Comparison of ENCODE assay signal across 12 cellular contexts in genomic region chr2:134773372-134774073, GRCh38. TPM values are rescaled to one million over a fixed set of nuclear protein-coding genes. Genes with fewer than 3 reads are reported as not detected.
DNase-seq lines count a peak whose midpoint lies in the region; ATAC-seq and TF ChIP-seq lines count a peak whose summit lies in the region.
"Had no signal": no experiment of that assay in that cellular context is flagged by ENCODE, and none has a peak within 500 bp of the region (broad histone marks: within the 10 kb centered on the region; RNA-seq: fewer than 3 reads in every experiment).

No MANE protein-coding gene starts in this region.

- H3K4me1 Mint-ChIP-seq in Calu3 (ENCODE audit: low read depth, unreplicated experiment) (peaks cover 23% of the 10 kb centered on the region), brain (peaks cover 28% of the 10 kb centered on the region), memory B cell (peaks cover 7% of the 10 kb centered on the region)
- peaks cover 8% of the 10 kb centered on the region for H3K4me1 Mint-ChIP-seq in activated CD4-positive, alpha-beta T cell treated with anti-CD3 and anti-CD28 coated beads for 36 hours

- peak overlapping the region; percentile 12 for H3K4me2 ChIP-seq in Karpas-422 (ENCODE audit: low read depth, low read length, poor library complexity, severe bottlenecking)

- H3K9me3 Mint-ChIP-seq in Calu3 (ENCODE audit: low read depth, unreplicated experiment) = no peaks in the 10 kb centered on the region
- H3K9me3 Mint-ChIP-seq in brain = peaks cover 0 to 5% (median 0%) of the 10 kb centered on the region in 5 experiments
- no peaks in the 10 kb centered on the region for H3K9me3 Mint-ChIP-seq in memory B cell
- H3K9me3 Mint-ChIP-seq in activated naive CD4-positive, alpha-beta T cell treated with anti-CD3 and anti-CD28 coated beads, Interleukin-2, amount 50 U/mL, for 72 hours = no peaks in the 10 kb centered on the region
- H3K9me3 Mint-ChIP-seq in activated CD4-positive, alpha-beta T cell treated with anti-CD3 and anti-CD28 coated beads for 36 hours (ENCODE audit: low read depth) = no peaks in the 10 kb centered on the region

- H3K9me2 ChIP-seq in Karpas-422 (replicated peaks; ENCODE audit: insufficient read depth, low read length) = no peaks in the 10 kb centered on the region

- H3K9me3 ChIP-seq in Karpas-422 (ENCODE audit: low read length) = no peaks in the 10 kb centered on the region

- 0 out of 2 replicates have a peak overlapping the region, but pooled peaks have one; percentile 60 for H2AFZ ChIP-seq in Karpas-422 (ENCODE audit: low read length)

- H3K4me1 ChIP-seq in Karpas-422 (ENCODE audit: low read length) = peaks cover 30% of the 10 kb centered on the region

- no peaks in the 10 kb centered on the region for H3K36me3 ChIP-seq in Karpas-422 (ENCODE audit: insufficient read depth, low read length)

- H3K27ac ChIP-seq in Karpas-422 (ENCODE audit: low read length) = no peak overlapping the region

- no peak for TF ChIP-seq CTCF in Calu3 (IDR thresholded peaks at IDR 0.05; ENCODE audit: unreplicated experiment)
- TF ChIP-seq CTCF in brain (conservative IDR thresholded peaks at IDR 0.05) = no peak

- H3K36me3 Mint-ChIP-seq in Calu3 (ENCODE audit: insufficient read depth, unreplicated experiment) = no peaks in the 10 kb centered on the region
- no peaks in the 10 kb centered on the region for H3K36me3 Mint-ChIP-seq in brain
- no peaks in the 10 kb centered on the region for H3K36me3 Mint-ChIP-seq in memory B cell
- H3K36me3 Mint-ChIP-seq in activated naive CD4-positive, alpha-beta T cell treated with anti-CD3 and anti-CD28 coated beads, Interleukin-2, amount 50 U/mL, for 72 hours = no peaks in the 10 kb centered on the region
- no peaks in the 10 kb centered on the region for H3K36me3 Mint-ChIP-seq in activated CD4-positive, alpha-beta T cell treated with anti-CD3 and anti-CD28 coated beads for 36 hours (ENCODE audit: low read depth)

- POLR2A ChIA-PET in activated CD4-positive, alpha-beta T cell treated with anti-CD3 and anti-CD28 coated beads for 36 hours (lab: Charles Lee) = no interaction called here

- CTCF ChIA-PET in Calu3 (lab: Charles Lee) = no interaction called here
- CTCF ChIA-PET in activated CD4-positive, alpha-beta T cell treated with anti-CD3 and anti-CD28 coated beads for 36 hours (lab: Charles Lee) = interaction anchor here (0.6 kb wide), 1 partner anchor 13 kb away, joined by 3 read pairs; no protein-coding TSS in a partner anchor

- no peak overlapping the region for H3K4me3 ChIP-seq in Karpas-422 (ENCODE audit: low read length)

- H3K27ac Mint-ChIP-seq in Calu3 (ENCODE audit: unreplicated experiment) (peak overlapping the region; percentile 8), brain (peak overlapping the region in 3 of 5 experiments; percentile 12 to 80 (median 29)), memory B cell (peak overlapping the region; percentile 68)
- no peak overlapping the region for H3K27ac Mint-ChIP-seq in activated naive CD4-positive, alpha-beta T cell treated with anti-CD3 and anti-CD28 coated beads, Interleukin-2, amount 50 U/mL, for 72 hours
- no peak overlapping the region for H3K27ac Mint-ChIP-seq in activated CD4-positive, alpha-beta T cell treated with anti-CD3 and anti-CD28 coated beads for 36 hours

- H3K4me3 Mint-ChIP-seq in Calu3 (ENCODE audit: low read depth, unreplicated experiment) (no peak overlapping the region), brain (no peak overlapping the region), memory B cell (no peak overlapping the region)
- no peak overlapping the region for H3K4me3 Mint-ChIP-seq in activated CD4-positive, alpha-beta T cell treated with anti-CD3 and anti-CD28 coated beads for 36 hours

- H3K9ac ChIP-seq in Karpas-422 (ENCODE audit: low read length) = no peak overlapping the region

- BruUV-seq in Calu3 (replicated peaks; lab: Mats Ljungman, UMichigan) = no TSS peak

- no peak for DNase-seq in Calu3
- DNase-seq in Karpas-422 = no peak
- DNase-seq in memory B cell (ENCODE audit: low spot score in 2 of 2) = peak in 1 of 2 donors; percentile 12
- DNase-seq in amniotic stem cell (lab: John Stamatoyannopoulos, UW) = no peak
- DNase-seq in left lobe of liver (ENCODE audit: low spot score) = no peak
- DNase-seq in activated naive CD4-positive, alpha-beta T cell treated with anti-CD3 and anti-CD28 coated beads, Interleukin-2, amount 50 U/mL, for 72 hours (ENCODE audit: low spot score in 2 of 2) = no peak
- no peak for DNase-seq in activated CD4-positive, alpha-beta T cell treated with anti-CD3 and anti-CD28 coated beads for 36 hours
- DNase-seq: effector CD4-positive, alpha-beta T cell; head of caudate nucleus; NCI-H2029 had no signal

- intact Hi-C loops in Calu3 (cut with micrococcal nuclease; ENCODE audit: unreplicated experiment) = no loop called here
- intact Hi-C loops in activated CD4-positive, alpha-beta T cell treated with anti-CD3 and anti-CD28 coated beads for 36 hours (cut with DNase I, micrococcal nuclease) = no loop called here

- no peaks in the 10 kb centered on the region for H3K79me2 ChIP-seq in Karpas-422 (ENCODE audit: low read length)

- no peaks in the 10 kb centered on the region for H4K20me1 ChIP-seq in Karpas-422 (ENCODE audit: insufficient read depth, low read depth, low read length)

- ATAC-seq in memory B cell (ENCODE audit: low read depth) (peak; percentile 95), left lobe of liver (no peak)
- no peak for ATAC-seq in activated naive CD4-positive, alpha-beta T cell treated with anti-CD3 and anti-CD28 coated beads, Interleukin-2, amount 50 U/mL, for 72 hours
- no peak for ATAC-seq in activated CD4-positive, alpha-beta T cell treated with anti-CD3 and anti-CD28 coated beads for 36 hours

- no peaks in the 10 kb centered on the region for H3K27me3 Mint-ChIP-seq in Calu3 (ENCODE audit: unreplicated experiment)
- H3K27me3 Mint-ChIP-seq in brain = peaks cover 9% of the 10 kb centered on the region
- no peaks in the 10 kb centered on the region for H3K27me3 Mint-ChIP-seq in memory B cell
- H3K27me3 Mint-ChIP-seq in activated CD4-positive, alpha-beta T cell treated with anti-CD3 and anti-CD28 coated beads for 36 hours = no peaks in the 10 kb centered on the region

- no peaks in the 10 kb centered on the region for H3K27me3 ChIP-seq in Karpas-422 (ENCODE audit: low read length)

RNA-seq across cellular contexts. Expression of gene TMEM163, which starts 54.7 kb away (rescaled TPM):
- 2.5 and 3.5 TPM in 2 replicates for total RNA-seq in Calu3 (2022)
- total RNA-seq in Karpas-422 (2014; rRNA removed; shearing (Covaris generic); ENCODE audit: low replicate concordance) = 4.7 and 7.3 TPM in 2 replicates
- polyA plus RNA-seq in brain (ENCODE audit: insufficient read depth, low read depth, low replicate concordance) = 21.4 TPM
- total RNA-seq in left lobe of liver = 0.10 TPM
- total RNA-seq in activated naive CD4-positive, alpha-beta T cell treated with anti-CD3 and anti-CD28 coated beads, Interleukin-2, amount 50 U/mL, for 72 hours = under 1 TPM in 1 of 2 donors, not detected in 1; 0.16 TPM
- under 1 TPM in 1 of 2 experiments, not detected in 1; 0.11 TPM for total RNA-seq in activated CD4-positive, alpha-beta T cell treated with anti-CD3 and anti-CD28 coated beads for 36 hours
- polyA plus RNA-seq: BJ had no signal

Comparison
In these comparisons a context has a peak if more than half of its experiments do, and no peak if none do; other contexts are left out.
1. H3K27ac Mint-ChIP-seq: peak in Calu3 (single experiment), brain (3 of 5) and memory B cell (single experiment); none in activated naive CD4-positive, alpha-beta T cell treated with anti-CD3 and anti-CD28 coated beads, Interleukin-2, amount 50 U/mL, for 72 hours (0 of 2) and activated CD4-positive, alpha-beta T cell treated with anti-CD3 and anti-CD28 coated beads for 36 hours (single experiment).